Comparison of ENCODE assay signal across 1 cellular context in genomic region chr2:240574386-240575100, GRCh38.
A peak's percentile ranks its signal among the peaks of the same experiment; 100 is the strongest.
TF ChIP-seq lines count a peak whose summit lies in the region.

No MANE protein-coding gene starts in this region.

TF ChIP-seq in HepG2, 621 proteins besides CTCF, POLR2A, EP300 and RAD21:
- TF ChIP-seq ZSCAN29 (CRISPR knock-in tag; conservative IDR thresholded peaks at IDR 0.05): no peak
- no peak for TF ChIP-seq PHB2 (IDR thresholded peaks at IDR 0.05; ENCODE audit: partially characterized antibody)
- TF ChIP-seq, protein P1, sequence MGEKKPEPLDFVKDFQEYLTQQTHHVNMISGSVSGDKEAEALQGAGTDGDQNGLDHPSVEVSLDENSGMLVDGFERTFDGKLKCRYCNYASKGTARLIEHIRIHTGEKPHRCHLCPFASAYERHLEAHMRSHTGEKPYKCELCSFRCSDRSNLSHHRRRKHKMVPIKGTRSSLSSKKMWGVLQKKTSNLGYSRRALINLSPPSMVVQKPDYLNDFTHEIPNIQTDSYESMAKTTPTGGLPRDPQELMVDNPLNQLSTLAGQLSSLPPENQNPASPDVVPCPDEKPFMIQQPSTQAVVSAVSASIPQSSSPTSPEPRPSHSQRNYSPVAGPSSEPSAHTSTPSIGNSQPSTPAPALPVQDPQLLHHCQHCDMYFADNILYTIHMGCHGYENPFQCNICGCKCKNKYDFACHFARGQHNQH (CRISPR knock-in tag; IDR thresholded peaks at IDR 0.05): no peak
- TF ChIP-seq FOXM1 (CRISPR knock-in tag; IDR thresholded peaks at IDR 0.05): no peak
- no peak for TF ChIP-seq CENPT (CRISPR knock-in tag; IDR thresholded peaks at IDR 0.05; ENCODE audit: low read depth)
- no peak for TF ChIP-seq KAT2B (IDR thresholded peaks at IDR 0.05; ENCODE audit: borderline replicate concordance, low read depth, low read length)
- no peak for TF ChIP-seq RBM22 (optimal IDR thresholded peaks at IDR 0.05; ENCODE audit: low read length)
- no peak for TF ChIP-seq ZNF160 (CRISPR knock-in tag; IDR thresholded peaks at IDR 0.05)
- TF ChIP-seq HNF4A (CRISPR knock-in tag; IDR thresholded peaks at IDR 0.05): no peak
- no peak for TF ChIP-seq ZNF12 (CRISPR knock-in tag; IDR thresholded peaks at IDR 0.05)
- no peak for TF ChIP-seq TGIF2 (CRISPR knock-in tag; IDR thresholded peaks at IDR 0.05)
- no peak for TF ChIP-seq ZNF547 (CRISPR knock-in tag; IDR thresholded peaks at IDR 0.05)
- no peak for TF ChIP-seq SNAPC2 (CRISPR knock-in tag; IDR thresholded peaks at IDR 0.05)
- no peak for TF ChIP-seq NCOA1 (CRISPR knock-in tag; IDR thresholded peaks at IDR 0.05)
- TF ChIP-seq HMGA1 (CRISPR knock-in tag; conservative IDR thresholded peaks at IDR 0.05): no peak
- peak; percentile 23; the same call in 1 of the 2 replicates for TF ChIP-seq POLR2G (IDR thresholded peaks at IDR 0.05; ENCODE audit: low read depth, low read length)
- no peak for TF ChIP-seq ZNF83 (CRISPR knock-in tag; IDR thresholded peaks at IDR 0.05; ENCODE audit: borderline replicate concordance)
- no peak for TF ChIP-seq EHMT2 (IDR thresholded peaks at IDR 0.05; ENCODE audit: borderline replicate concordance, low read depth, low read length)
- no peak for TF ChIP-seq ZBTB3 (CRISPR knock-in tag; IDR thresholded peaks at IDR 0.05; ENCODE audit: borderline replicate concordance, low read depth)
- TF ChIP-seq ZFP1 (CRISPR knock-in tag; IDR thresholded peaks at IDR 0.05): no peak
- no peak for TF ChIP-seq ZNF383 (CRISPR knock-in tag; IDR thresholded peaks at IDR 0.05; ENCODE audit: borderline replicate concordance)
- no peak for TF ChIP-seq HIVEP1 (CRISPR knock-in tag; IDR thresholded peaks at IDR 0.05)
- no peak for TF ChIP-seq ZNF350 (CRISPR knock-in tag; IDR thresholded peaks at IDR 0.05; ENCODE audit: borderline replicate concordance, low read depth)
- TF ChIP-seq, protein P2, sequence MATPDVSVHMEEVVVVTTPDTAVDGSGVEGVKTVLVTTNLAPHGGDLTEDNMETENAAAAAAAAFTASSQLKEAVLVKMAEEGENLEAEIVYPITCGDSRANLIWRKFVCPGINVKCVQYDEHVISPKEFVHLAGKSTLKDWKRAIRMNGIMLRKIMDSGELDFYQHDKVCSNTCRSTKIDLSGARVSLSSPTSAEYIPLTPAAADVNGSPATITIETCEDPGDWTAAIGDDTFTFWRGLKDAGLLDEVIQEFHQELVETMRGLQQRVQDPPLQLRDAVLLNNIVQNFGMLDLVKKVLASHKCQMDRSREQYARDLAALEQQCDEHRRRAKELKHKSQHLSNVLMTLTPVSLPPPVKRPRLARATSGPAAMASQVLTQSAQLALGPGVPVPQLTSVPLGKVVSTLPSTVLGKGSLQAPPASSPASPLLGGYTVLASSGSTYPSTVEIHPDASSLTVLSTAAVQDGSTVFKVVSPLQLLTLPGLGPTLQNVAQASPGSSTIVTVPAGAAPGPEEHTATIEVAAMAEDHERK (CRISPR knock-in tag; IDR thresholded peaks at IDR 0.05; ENCODE audit: low read depth): no peak
- no peak for TF ChIP-seq ZMAT5 (CRISPR knock-in tag; IDR thresholded peaks at IDR 0.05; ENCODE audit: borderline replicate concordance, low read depth)
- peak; percentile 60 for TF ChIP-seq AGO1 (IDR thresholded peaks at IDR 0.05; ENCODE audit: low read depth, low read length, poor library complexity, severe bottlenecking)
- no peak for TF ChIP-seq CC2D1A (CRISPR knock-in tag; IDR thresholded peaks at IDR 0.05)
- TF ChIP-seq GLMP (CRISPR knock-in tag; IDR thresholded peaks at IDR 0.05; ENCODE audit: borderline replicate concordance): no peak
- TF ChIP-seq ZNF567 (CRISPR knock-in tag; IDR thresholded peaks at IDR 0.05; ENCODE audit: borderline replicate concordance): no peak
- TF ChIP-seq NR2F6 (IDR thresholded peaks at IDR 0.05): no peak
- no peak for TF ChIP-seq NR2F6 (CRISPR knock-in tag; IDR thresholded peaks at IDR 0.05)
- TF ChIP-seq ZBTB40 (IDR thresholded peaks at IDR 0.05): no peak
- TF ChIP-seq ZBTB40 (CRISPR knock-in tag; IDR thresholded peaks at IDR 0.05): 0 out of 2 replicates have a peak, but pooled peaks have one; percentile 13
- no peak for TF ChIP-seq ZSCAN30 (CRISPR knock-in tag; IDR thresholded peaks at IDR 0.05)
- no peak for TF ChIP-seq RAD51 (IDR thresholded peaks at IDR 0.05; ENCODE audit: borderline replicate concordance)
- TF ChIP-seq ZNF616 (CRISPR knock-in tag; IDR thresholded peaks at IDR 0.05; ENCODE audit: low read depth): no peak
- TF ChIP-seq, protein P3, sequence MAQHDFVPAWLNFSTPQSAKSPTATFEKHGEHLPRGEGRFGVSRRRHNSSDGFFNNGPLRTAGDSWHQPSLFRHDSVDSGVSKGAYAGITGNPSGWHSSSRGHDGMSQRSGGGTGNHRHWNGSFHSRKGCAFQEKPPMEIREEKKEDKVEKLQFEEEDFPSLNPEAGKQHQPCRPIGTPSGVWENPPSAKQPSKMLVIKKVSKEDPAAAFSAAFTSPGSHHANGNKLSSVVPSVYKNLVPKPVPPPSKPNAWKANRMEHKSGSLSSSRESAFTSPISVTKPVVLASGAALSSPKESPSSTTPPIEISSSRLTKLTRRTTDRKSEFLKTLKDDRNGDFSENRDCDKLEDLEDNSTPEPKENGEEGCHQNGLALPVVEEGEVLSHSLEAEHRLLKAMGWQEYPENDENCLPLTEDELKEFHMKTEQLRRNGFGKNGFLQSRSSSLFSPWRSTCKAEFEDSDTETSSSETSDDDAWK (CRISPR knock-in tag; IDR thresholded peaks at IDR 0.05): no peak
- no peak for TF ChIP-seq SIX4 (CRISPR knock-in tag; IDR thresholded peaks at IDR 0.05)
- TF ChIP-seq AGO2 (optimal IDR thresholded peaks at IDR 0.05; ENCODE audit: low read depth, low read length): peak; percentile 14
- TF ChIP-seq ZNF530 (CRISPR knock-in tag; IDR thresholded peaks at IDR 0.05; ENCODE audit: low read depth): no peak
- 0 out of 2 replicates have a peak, but pooled peaks have one; percentile 28 for TF ChIP-seq PCBP1 (IDR thresholded peaks at IDR 0.05; ENCODE audit: borderline replicate concordance, low read depth, low read length)
- TF ChIP-seq ZNF780A (CRISPR knock-in tag; IDR thresholded peaks at IDR 0.05): no peak
- no peak for TF ChIP-seq RORA (CRISPR knock-in tag; IDR thresholded peaks at IDR 0.05)
- no peak for TF ChIP-seq GFI1 (CRISPR knock-in tag; IDR thresholded peaks at IDR 0.05; ENCODE audit: borderline replicate concordance)
- TF ChIP-seq SNAI1 (CRISPR knock-in tag; IDR thresholded peaks at IDR 0.05; ENCODE audit: borderline replicate concordance): no peak
- no peak for TF ChIP-seq ZNF224 (CRISPR knock-in tag; IDR thresholded peaks at IDR 0.05)
